Comparison of ENCODE assay signal across 12 cellular contexts in genomic region chr1:234768569-234769283, GRCh38.
DNase-seq lines count a peak whose midpoint lies in the region; ATAC-seq, FAIRE-seq and TF ChIP-seq lines count a peak whose summit lies in the region.
"Had no signal": no experiment of that assay in that cellular context is flagged by ENCODE, and none has a peak within 500 bp of the region (broad histone marks: within the 10 kb centered on the region; RNA-seq: fewer than 3 reads in every experiment).

No MANE protein-coding gene starts in this region.

- H3K4me2 ChIP-seq in astrocyte (ENCODE audit: low read length) = no peak overlapping the region

- H2AFZ ChIP-seq in astrocyte (ENCODE audit: low read depth, low read length) = no peak overlapping the region

- peaks cover 38% of the 10 kb centered on the region for H3K4me1 Mint-ChIP-seq in astrocyte (ENCODE audit: low read depth, unreplicated experiment)

- H3K4me3 Mint-ChIP-seq in astrocyte (ENCODE audit: unreplicated experiment) = no peak overlapping the region

- H3K27me3 ChIP-seq in astrocyte (ENCODE audit: insufficient read depth, low read length) = no peaks in the 10 kb centered on the region
- H3K27me3 ChIP-seq: cardiac muscle cell, uterus had no signal

- TF ChIP-seq CTCF in astrocyte (IDR thresholded peaks at IDR 0.05; ENCODE audit: insufficient read depth, low read depth, low read length) = no peak

- TF ChIP-seq POLR2A in GM12891 (IDR thresholded peaks at IDR 0.05; ENCODE audit: low read depth, low read length) = no peak

- no peaks in the 10 kb centered on the region for H4K20me1 ChIP-seq in astrocyte (ENCODE audit: insufficient read depth, low read length)

- peaks cover 28% of the 10 kb centered on the region for H3K4me1 ChIP-seq in astrocyte (ENCODE audit: insufficient read depth, low read length)
- H3K4me1 ChIP-seq: uterus had no signal

- H3K4me3 ChIP-seq in astrocyte (ENCODE audit: insufficient read depth, low read depth, low read length) = no peak overlapping the region
- H3K4me3 ChIP-seq: cardiac muscle cell, uterus had no signal

- peaks cover 4% of the 10 kb centered on the region for H3K36me3 Mint-ChIP-seq in astrocyte (ENCODE audit: low read depth, unreplicated experiment)

- H3K27ac ChIP-seq in astrocyte (ENCODE audit: low read depth, low read length) = no peak overlapping the region
- H3K27ac ChIP-seq: cardiac muscle cell, uterus had no signal

- peak overlapping the region; percentile 21 for H3K27ac Mint-ChIP-seq in astrocyte (ENCODE audit: unreplicated experiment)

- no peaks in the 10 kb centered on the region for H3K79me2 ChIP-seq in astrocyte (ENCODE audit: insufficient read depth, low read length)

- H3K27me3 Mint-ChIP-seq in astrocyte (ENCODE audit: low read depth, unreplicated experiment) = peaks cover 12% of the 10 kb centered on the region

- ATAC-seq in GM21529 (IDR thresholded peaks at IDR 0.05; ENCODE audit: unreplicated experiment) = no peak
- ATAC-seq: left cardiac atrium had no signal

- DNase-seq in GM12891 (ENCODE audit: insufficient read length, low spot score) (no peak), astrocyte (ENCODE audit: low read depth) (no peak), AML-193 (lab: John Stamatoyannopoulos, UW) (no peak), SHP77 (lab: John Stamatoyannopoulos, UW) (no peak), NCI-H82 treated with DMSO at 0.1 percent for 48 hours (lab: John Stamatoyannopoulos, UW; ENCODE audit: unreplicated experiment) (no peak)
- DNase-seq in activated CD4-positive, alpha-beta T cell treated with anti-CD3 and anti-CD28 coated beads, Interleukin-2, amount 50 U/mL, for 1 hour = peak; percentile 55
- DNase-seq in stimulated activated CD4-positive, alpha-beta T cell treated with anti-CD3 and anti-CD28 coated beads, Interleukin-4, amount 100 ng/mL, for 4 hours = peak; percentile 48 to 86
- DNase-seq: DMS79, left cardiac atrium, uterus had no signal

- no peak overlapping the region for H3K9ac ChIP-seq in astrocyte (ENCODE audit: low read length)

- FAIRE-seq in GM12891 (lab: Jason Lieb, UNC) (peak; percentile 56), astrocyte (lab: Jason Lieb, UNC) (no peak)

- no peaks in the 10 kb centered on the region for H3K9me3 ChIP-seq in astrocyte (ENCODE audit: insufficient read depth, low read depth, low read length)
- H3K9me3 ChIP-seq: uterus had no signal

- H3K36me3 ChIP-seq in astrocyte (ENCODE audit: insufficient read depth, low read length) = no peaks in the 10 kb centered on the region
- H3K36me3 ChIP-seq: cardiac muscle cell, uterus had no signal

- H3K9me3 Mint-ChIP-seq in astrocyte (ENCODE audit: unreplicated experiment) = peaks cover 2% of the 10 kb centered on the region

TF ChIP-seq in GM12891, 5 proteins besides CTCF, POLR2A, EP300 and RAD21:
- TF ChIP-seq PAX5 (IDR thresholded peaks at IDR 0.05; ENCODE audit: insufficient read depth, low read length, severe bottlenecking) (peak; percentile 31), POLR2AphosphoS5 (IDR thresholded peaks at IDR 0.05; ENCODE audit: low read depth, low read length) (no peak)

Comparison
In these comparisons a context has a peak if more than half of its experiments do, and no peak if none do; other contexts are left out.
1. DNase-seq: peak in activated CD4-positive, alpha-beta T cell treated with anti-CD3 and anti-CD28 coated beads, Interleukin-2, amount 50 U/mL, for 1 hour (single experiment) and stimulated activated CD4-positive, alpha-beta T cell treated with anti-CD3 and anti-CD28 coated beads, Interleukin-4, amount 100 ng/mL, for 4 hours (2 of 2); none in GM12891 (single experiment), astrocyte (single experiment), AML-193 (0 of 2), SHP77 (0 of 2) and NCI-H82 treated with DMSO at 0.1 percent for 48 hours (single experiment).